13 cellular contexts compared by ENCODE assay signal in genomic region chr13:74305876-74306275, GRCh38.
DNase-seq lines count a peak whose midpoint lies in the region; ATAC-seq and TF ChIP-seq lines count a peak whose summit lies in the region.
"Had no signal": no experiment of that assay in that cellular context is flagged by ENCODE, and none has a peak within 500 bp of the region (broad histone marks: within the 10 kb centered on the region; RNA-seq: fewer than 3 reads in every experiment).

No MANE protein-coding gene starts in this region.

- H3K4me3 Mint-ChIP-seq in WTC11 = no peak overlapping the region
- H3K4me3 Mint-ChIP-seq in T-cell = no peak overlapping the region
- H3K4me3 Mint-ChIP-seq: activated naive CD4-positive, alpha-beta T cell treated with anti-CD3 and anti-CD28 coated beads, Interleukin-2, amount 50 U/mL, for 24 hours had no signal

- CTCF ChIA-PET in WTC11 (lab: Charles Lee) (interaction anchor here (1.8 kb wide), 1 partner anchor 19 kb away, joined by 8 read pairs; no protein-coding TSS in a partner anchor), T-cell (lab: Charles Lee) (no interaction called here)

- H3K9me3 Mint-ChIP-seq in WTC11 (no peaks in the 10 kb centered on the region), T-cell (peaks cover 0 to 7% (median 0%) of the 10 kb centered on the region in 3 donors)
- H3K9me3 Mint-ChIP-seq: activated naive CD4-positive, alpha-beta T cell treated with anti-CD3 and anti-CD28 coated beads, Interleukin-2, amount 50 U/mL, for 24 hours had no signal

- no peaks in the 10 kb centered on the region for H3K9me3 ChIP-seq in right atrium auricular region
- H3K9me3 ChIP-seq: SJCRH30 had no signal

- peaks cover 33% of the 10 kb centered on the region for H3K4me1 Mint-ChIP-seq in WTC11
- peaks cover 0 to 22% (median 9%) of the 10 kb centered on the region in 3 donors for H3K4me1 Mint-ChIP-seq in T-cell

- H3K27me3 Mint-ChIP-seq in WTC11 (ENCODE audit: low read depth) (no peaks in the 10 kb centered on the region), T-cell (no peaks in the 10 kb centered on the region)
- H3K27me3 Mint-ChIP-seq: activated naive CD4-positive, alpha-beta T cell treated with anti-CD3 and anti-CD28 coated beads, Interleukin-2, amount 50 U/mL, for 24 hours had no signal

- no peak for TF ChIP-seq CTCF in WTC11 (IDR thresholded peaks at IDR 0.05)
- TF ChIP-seq CTCF in right atrium auricular region (IDR thresholded peaks at IDR 0.05) = no peak

- H3K4me3 ChIP-seq in right atrium auricular region = peak overlapping the region in 1 of 2 donors; percentile 5
- H3K4me3 ChIP-seq: SJCRH30, smooth muscle cell had no signal

- H3K27ac Mint-ChIP-seq in WTC11 (no peak overlapping the region), T-cell (no peak overlapping the region)
- H3K27ac Mint-ChIP-seq: activated naive CD4-positive, alpha-beta T cell treated with anti-CD3 and anti-CD28 coated beads, Interleukin-2, amount 50 U/mL, for 24 hours had no signal

- peak; percentile 74 for ATAC-seq in WTC11
- ATAC-seq in GM18519 (IDR thresholded peaks at IDR 0.05; ENCODE audit: low FRiP score, unreplicated experiment) = no peak
- ATAC-seq in HG03439 (IDR thresholded peaks at IDR 0.05; ENCODE audit: unreplicated experiment) = no peak
- ATAC-seq in T-cell (replicated peaks in 1 of 4) = no peak

- no peaks in the 10 kb centered on the region for H3K27me3 ChIP-seq in right atrium auricular region
- H3K27me3 ChIP-seq: SJCRH30 had no signal

- DNase-seq in EL (peak; percentile 12), M059J (ENCODE audit: low read depth) (peak; percentile 33), WTC11 (ENCODE audit: low spot score) (no peak), right atrium auricular region (ENCODE audit: low spot score) (no peak), T-cell (no peak), A172 (ENCODE audit: low spot score) (no peak)
- DNase-seq: activated CD4-positive, alpha-beta T cell treated with anti-CD3 and anti-CD28 coated beads for 48 hours had no signal

- H3K36me3 Mint-ChIP-seq in WTC11 (no peaks in the 10 kb centered on the region), T-cell (peaks cover 25% of the 10 kb centered on the region)

- POLR2A ChIA-PET in WTC11 (lab: Charles Lee) (no interaction called here), T-cell (lab: Charles Lee) (no interaction called here)

- peak overlapping the region; percentile 2 to 10 for H3K27ac ChIP-seq in right atrium auricular region
- H3K27ac ChIP-seq: parathyroid adenoma, SJCRH30 had no signal

- H3K36me3 ChIP-seq in right atrium auricular region = no peaks in the 10 kb centered on the region
- H3K36me3 ChIP-seq: SJCRH30 had no signal

- peaks cover 0 to 16% of the 10 kb centered on the region in 2 donors for H3K4me1 ChIP-seq in right atrium auricular region
- H3K4me1 ChIP-seq: parathyroid adenoma had no signal

TF ChIP-seq in WTC11, 78 proteins besides CTCF, POLR2A, EP300 and RAD21:
- TF ChIP-seq MYBL2 (CRISPR knock-in tag; IDR thresholded peaks at IDR 0.05) (no peak), ERG (CRISPR knock-in tag; IDR thresholded peaks at IDR 0.05) (no peak), ZSCAN18 (CRISPR knock-in tag; IDR thresholded peaks at IDR 0.05) (no peak), KAT7 (CRISPR knock-in tag; IDR thresholded peaks at IDR 0.05; ENCODE audit: borderline replicate concordance) (no peak), TEAD4 (CRISPR knock-in tag; IDR thresholded peaks at IDR 0.05) (no peak), ZNF138 (CRISPR knock-in tag; conservative IDR thresholded peaks at IDR 0.05) (no peak), ELF4 (CRISPR knock-in tag; IDR thresholded peaks at IDR 0.05; ENCODE audit: low read depth) (no peak), RELA (CRISPR knock-in tag; IDR thresholded peaks at IDR 0.05; ENCODE audit: borderline replicate concordance) (no peak), MAX (CRISPR knock-in tag; IDR thresholded peaks at IDR 0.05) (no peak)

Comparison
In these comparisons a context has a peak if more than half of its experiments do, and no peak if none do; other contexts are left out.
1. DNase-seq: peak in EL (single experiment) and M059J (single experiment); none in WTC11 (single experiment), right atrium auricular region (single experiment), T-cell (0 of 34) and A172 (single experiment).